28 cellular contexts compared by ENCODE assay signal in the genomic region with DNA sequence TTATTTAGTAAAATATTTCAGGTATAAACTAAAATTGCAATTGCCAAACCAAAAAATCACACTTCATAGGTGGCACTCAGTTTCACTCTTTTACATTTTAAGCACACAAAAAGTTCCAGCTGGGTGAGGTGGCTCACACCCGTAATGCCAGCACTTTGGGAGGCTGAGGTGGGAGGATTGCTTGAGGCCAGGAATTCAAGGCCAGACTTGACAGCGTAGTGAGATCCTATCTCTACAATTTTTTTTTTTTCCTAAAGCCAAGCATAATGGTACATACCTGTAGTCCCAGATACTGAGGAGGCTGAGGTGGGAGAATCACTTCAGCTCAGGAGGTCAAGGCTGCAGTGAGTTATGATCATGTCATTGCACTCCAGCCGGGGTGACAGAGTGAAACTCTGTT.
"Had no signal": no experiment of that assay in that cellular context is flagged by ENCODE, and none has a peak within 500 bp of the region (broad histone marks: within the 10 kb centered on the region; RNA-seq: fewer than 3 reads in every experiment).

No MANE protein-coding gene starts in this region.

- H3K36me3 Mint-ChIP-seq: naive thymus-derived CD8-positive, alpha-beta T cell; natural killer cell treated with Interleukin-12 subunit alpha and Interleukin-12 subunit beta and Interleukin-15 and Interleukin-18, amount 100 ng/mL, for 72 hours; stimulated activated effector memory CD8-positive, alpha-beta T cell treated with anti-CD3 and anti-CD28 coated beads, Interleukin-12 subunit alpha, Interleukin-12 subunit beta, amount 100 ng/mL, for 72 hours; stimulated activated naive B cell treated with anti-CD40 and anti-IgM and Interleukin-4, amounts not matched to agents 10 μg/mL and 1 μg/mL and 100 μg/mL, for 72 hours; type B pancreatic cell had no signal

- H3K4me3 Mint-ChIP-seq: naive thymus-derived CD8-positive, alpha-beta T cell; natural killer cell treated with Interleukin-12 subunit alpha and Interleukin-12 subunit beta and Interleukin-15 and Interleukin-18, amount 100 ng/mL, for 72 hours; nephron progenitor cell; neural crest cell; stimulated activated effector memory CD8-positive, alpha-beta T cell treated with anti-CD3 and anti-CD28 coated beads, Interleukin-12 subunit alpha, Interleukin-12 subunit beta, amount 100 ng/mL, for 72 hours; stimulated activated naive B cell treated with anti-CD40 and anti-IgM and Interleukin-4, amounts not matched to agents 10 μg/mL and 1 μg/mL and 100 μg/mL, for 72 hours; stimulated activated naive CD8-positive, alpha-beta T cell treated with anti-CD3 and anti-CD28 coated beads, Interleukin-15, Interleukin-2, amounts not matched to agents 100 ng/mL and 50 ng/mL, for 24 hours; type B pancreatic cell had no signal

- H3K36me3 ChIP-seq: neutrophil, pancreas, prostate gland, right lobe of liver, sigmoid colon, stomach, thoracic aorta, thyroid gland, tibial nerve, upper lobe of right lung, uterus had no signal

- H3K27me3 ChIP-seq: pancreas, right lobe of liver, sigmoid colon, stomach, thyroid gland, tibial nerve, upper lobe of right lung, uterus had no signal

- H3K27me3 Mint-ChIP-seq: type B pancreatic cell had no signal

- H3K4me1 ChIP-seq: pancreas, prostate gland, right lobe of liver, sigmoid colon, stomach, thyroid gland, tibial nerve, upper lobe of right lung, uterus had no signal

- H3K4me1 Mint-ChIP-seq: nephron progenitor cell; neural crest cell; stimulated activated effector memory CD8-positive, alpha-beta T cell treated with anti-CD3 and anti-CD28 coated beads, Interleukin-12 subunit alpha, Interleukin-12 subunit beta, amount 100 ng/mL, for 72 hours had no signal

- ATAC-seq: naive thymus-derived CD8-positive, alpha-beta T cell; natural killer cell treated with Interleukin-12 subunit alpha and Interleukin-12 subunit beta and Interleukin-15 and Interleukin-18, amount 100 ng/mL, for 72 hours; pancreas; right cardiac atrium; right lobe of liver; stimulated activated effector memory CD8-positive, alpha-beta T cell treated with anti-CD3 and anti-CD28 coated beads, Interleukin-12 subunit alpha, Interleukin-12 subunit beta, amount 100 ng/mL, for 72 hours; stimulated activated naive B cell treated with anti-CD40 and anti-IgM and Interleukin-4, amounts not matched to agents 10 μg/mL and 1 μg/mL and 100 μg/mL, for 72 hours; upper lobe of right lung had no signal

- H3K27ac ChIP-seq: neutrophil, pancreas, prostate gland, right lobe of liver, sigmoid colon, stomach, thoracic aorta, thyroid gland, tibial nerve, upper lobe of right lung, uterus had no signal

- H3K27ac Mint-ChIP-seq: natural killer cell treated with Interleukin-12 subunit alpha and Interleukin-12 subunit beta and Interleukin-15 and Interleukin-18, amount 100 ng/mL, for 72 hours; nephron progenitor cell; stimulated activated effector memory CD8-positive, alpha-beta T cell treated with anti-CD3 and anti-CD28 coated beads, Interleukin-12 subunit alpha, Interleukin-12 subunit beta, amount 100 ng/mL, for 72 hours; stimulated activated naive B cell treated with anti-CD40 and anti-IgM and Interleukin-4, amounts not matched to agents 10 μg/mL and 1 μg/mL and 100 μg/mL, for 72 hours; stimulated activated naive CD8-positive, alpha-beta T cell treated with anti-CD3 and anti-CD28 coated beads, Interleukin-15, Interleukin-2, amounts not matched to agents 100 ng/mL and 50 ng/mL, for 24 hours; type B pancreatic cell had no signal

- H3K9me3 Mint-ChIP-seq: naive thymus-derived CD8-positive, alpha-beta T cell; natural killer cell treated with Interleukin-12 subunit alpha and Interleukin-12 subunit beta and Interleukin-15 and Interleukin-18, amount 100 ng/mL, for 72 hours; nephron progenitor cell; neural crest cell; stimulated activated effector memory CD8-positive, alpha-beta T cell treated with anti-CD3 and anti-CD28 coated beads, Interleukin-12 subunit alpha, Interleukin-12 subunit beta, amount 100 ng/mL, for 72 hours; stimulated activated naive B cell treated with anti-CD40 and anti-IgM and Interleukin-4, amounts not matched to agents 10 μg/mL and 1 μg/mL and 100 μg/mL, for 72 hours; stimulated activated naive CD8-positive, alpha-beta T cell treated with anti-CD3 and anti-CD28 coated beads, Interleukin-15, Interleukin-2, amounts not matched to agents 100 ng/mL and 50 ng/mL, for 24 hours; type B pancreatic cell had no signal

- DNase-seq: naive thymus-derived CD8-positive, alpha-beta T cell; nephron progenitor cell; nucleus accumbens; pancreas; retina; right cardiac atrium; right lobe of liver; sigmoid colon; small intestine; stimulated activated CD4-positive, alpha-beta T cell treated with anti-CD3 and anti-CD28 coated beads, Interleukin-15, amount 100 ng/mL, for 24 hours; stimulated activated CD4-positive, alpha-beta T cell treated with anti-CD3 and anti-CD28 coated beads, Interleukin-2, amount 100 ng/mL, for 24 hours; stimulated activated CD4-positive, alpha-beta T cell treated with anti-CD3 and anti-CD28 coated beads, Interleukin-2, amount 100 ng/mL, for 48 hours; stimulated activated CD4-positive, alpha-beta T cell treated with anti-CD3 and anti-CD28 coated beads, Interleukin-4, amount 100 ng/mL, for 24 hours; stimulated activated naive B cell treated with anti-CD40 and anti-IgM and Interleukin-4, amounts not matched to agents 10 μg/mL and 1 μg/mL and 100 μg/mL, for 72 hours; stimulated activated naive CD4-positive, alpha-beta T cell treated with Interleukin-2 at 50 U/mL for 16 hours; stomach; thyroid gland; upper lobe of right lung; uterus had no signal

- H3K4me3 ChIP-seq: pancreas, prostate gland, right lobe of liver, sigmoid colon, stomach, thoracic aorta, thyroid gland, tibial nerve, upper lobe of right lung, uterus had no signal

- H3K9me3 ChIP-seq: neutrophil, pancreas, prostate gland, right lobe of liver, sigmoid colon, stomach, thoracic aorta, thyroid gland, tibial nerve, upper lobe of right lung, uterus had no signal
